10 cellular contexts compared by ENCODE assay signal in genomic region chr2:11071207-11071606, GRCh38.
DNase-seq lines count a peak whose midpoint lies in the region; ATAC-seq and TF ChIP-seq lines count a peak whose summit lies in the region.
"Had no signal": no experiment of that assay in that cellular context is flagged by ENCODE, and none has a peak within 500 bp of the region (broad histone marks: within the 10 kb centered on the region; RNA-seq: fewer than 3 reads in every experiment).

No MANE protein-coding gene starts in this region.

- ATAC-seq in left lung, result peak; percentile 85
- no peak for ATAC-seq in HG02870 (IDR thresholded peaks at IDR 0.05; ENCODE audit: unreplicated experiment)
- ATAC-seq in GM19467 (IDR thresholded peaks at IDR 0.05; ENCODE audit: unreplicated experiment), result no peak

- intact Hi-C loops in left lung (cut with DNase I), result no loop called here

- H3K9me3 ChIP-seq in left lung, result no peaks in the 10 kb centered on the region
- H3K9me3 ChIP-seq: testis had no signal

- no peaks in the 10 kb centered on the region for H3K36me3 ChIP-seq in left lung

- TF ChIP-seq CTCF in left lung (IDR thresholded peaks at IDR 0.05), result no peak

- no peak overlapping the region for H3K27ac ChIP-seq in left lung
- H3K27ac ChIP-seq: testis had no signal

- no peak overlapping the region for H3K4me3 ChIP-seq in left lung
- H3K4me3 ChIP-seq: testis had no signal

- no peaks in the 10 kb centered on the region for H3K27me3 ChIP-seq in left lung
- H3K27me3 ChIP-seq: testis had no signal

- peak; percentile 3 for DNase-seq in ELR (ENCODE audit: low read depth)
- peak; percentile 33 for DNase-seq in HT-29 (ENCODE audit: low spot score)
- peak; percentile 29 for DNase-seq in UCSD-AML1 (lab: John Stamatoyannopoulos, UW; ENCODE audit: unreplicated experiment)
- no peak for DNase-seq in left lung
- no peak for DNase-seq in NCI-H2029 (lab: John Stamatoyannopoulos, UW)
- DNase-seq in NCI-H2107 treated with DMSO at 0.1 percent for 48 hours (lab: John Stamatoyannopoulos, UW; ENCODE audit: unreplicated experiment), result no peak
- DNase-seq: caudate nucleus, testis had no signal

- H3K4me1 ChIP-seq in left lung, result no peaks in the 10 kb centered on the region
- H3K4me1 ChIP-seq: testis had no signal

Comparison
In these comparisons a context has a peak if more than half of its experiments do, and no peak if none do; other contexts are left out.
1. DNase-seq: peak in ELR (single experiment), HT-29 (single experiment) and UCSD-AML1 (single experiment); none in left lung (0 of 2), NCI-H2029 (single experiment) and NCI-H2107 treated with DMSO at 0.1 percent for 48 hours (single experiment).